In genomic region chr1:160101037-160101716, GRCh38 we compare ENCODE assay signal across 8 cellular contexts. TPM values are rescaled to one million over a fixed set of nuclear protein-coding genes. Genes with fewer than 3 reads are reported as not detected.
DNase-seq lines count a peak whose midpoint lies in the region; ATAC-seq and TF ChIP-seq lines count a peak whose summit lies in the region.

No MANE protein-coding gene starts in this region.

- no peaks in the 10 kb centered on the region for H3K27me3 ChIP-seq in Caco-2 (replicated peaks; ENCODE audit: control insufficient read depth, insufficient read depth, low read length)
- no peaks in the 10 kb centered on the region for H3K27me3 ChIP-seq in WERI-Rb-1 (ENCODE audit: insufficient read depth, low read depth, severe bottlenecking)

- H3K27ac ChIP-seq in WERI-Rb-1, result peak overlapping the region; percentile 22; the same call in 1 of the 2 replicates

- no peak for ATAC-seq in GM21515 (IDR thresholded peaks at IDR 0.05; ENCODE audit: unreplicated experiment)

- TF ChIP-seq CTCF in Caco-2 (IDR thresholded peaks at IDR 0.05; ENCODE audit: insufficient read depth in 1 of 2, low read depth in 1 of 2, low read length in 1 of 2, severe bottlenecking in 1 of 2, unreplicated experiment in 1 of 2), result peak; percentile 96
- peak; percentile 96 for TF ChIP-seq CTCF in HFFc6 (IDR thresholded peaks at IDR 0.05)
- peak; percentile 99 for TF ChIP-seq CTCF in WERI-Rb-1 (IDR thresholded peaks at IDR 0.05; ENCODE audit: low read depth, low read length)
- TF ChIP-seq CTCF in MCF 10A (IDR thresholded peaks at IDR 0.05; ENCODE audit: unreplicated experiment), result peak; percentile 99

- intact Hi-C loops in Caco-2 (cut with micrococcal nuclease; ENCODE audit: unreplicated experiment) (loop anchor here (1.0 to 2.0 kb wide), 8 partner anchors 24 to 316 kb away; no protein-coding TSS in a partner anchor), MCF 10A (cut with micrococcal nuclease) (loop anchor here (1.0 kb wide), 7 partner anchors 62 to 315 kb away; no protein-coding TSS in a partner anchor)

- H3K4me3 ChIP-seq in Caco-2 (ENCODE audit: low read depth, low read length) (no peak overlapping the region), WERI-Rb-1 (ENCODE audit: low read depth, low read length) (no peak overlapping the region)

- CTCF ChIA-PET in Caco-2 (lab: Charles Lee), result interaction anchor here (0.6 to 4.3 kb wide), 18 partner anchors 11 to 1524 kb away, joined by 3 to 37 read pairs (median 4); partner anchors contain the start of genes DCAF8 and KCNJ9
- CTCF ChIA-PET in MCF 10A (lab: Yijun Ruan, JAX), result interaction anchor here (0.6 to 13.2 kb wide), 68 partner anchors 10 to 1053 kb away, joined by 3 to 243 read pairs (median 5); partner anchors contain the start of genes CASQ1, DCAF8, KCNJ9 and PEA15

- H3K9me3 ChIP-seq in Caco-2, result no peaks in the 10 kb centered on the region
- no peaks in the 10 kb centered on the region for H3K9me3 ChIP-seq in WERI-Rb-1 (ENCODE audit: severe bottlenecking)

- no peaks in the 10 kb centered on the region for H3K9me3 Mint-ChIP-seq in Caco-2 (ENCODE audit: unreplicated experiment)
- no peaks in the 10 kb centered on the region for H3K9me3 Mint-ChIP-seq in HFFc6
- H3K9me3 Mint-ChIP-seq in MCF 10A (ENCODE audit: unreplicated experiment), result no peaks in the 10 kb centered on the region

- BruUV-seq in Caco-2 (replicated peaks; lab: Mats Ljungman, UMichigan) (no TSS peak), MCF 10A (replicated peaks; lab: Mats Ljungman, UMichigan) (no TSS peak)

- DNase-seq in Caco-2 (peak; percentile 83 to 86), HFFc6 (peak; percentile 63), NCI-H2227 treated with DMSO at 0.1 percent for 48 hours (lab: John Stamatoyannopoulos, UW) (peak; percentile 67), WERI-Rb-1 (peak; percentile 93), MCF 10A (ENCODE audit: unreplicated experiment) (peak; percentile 79), inferior parietal cortex (ENCODE audit: extremely low spot score) (peak; percentile 93)
- DNase-seq in stimulated activated CD4-positive, alpha-beta T cell treated with anti-CD3 and anti-CD28 coated beads, Interleukin-12 subunit alpha, Interleukin-12 subunit beta, amount 100 ng/mL, for 4 hours, result peak; percentile 71

- H3K4me1 Mint-ChIP-seq in Caco-2 (ENCODE audit: low read depth, unreplicated experiment) (peaks cover 26% of the 10 kb centered on the region), HFFc6 (ENCODE audit: low read depth) (peaks cover 49% of the 10 kb centered on the region), MCF 10A (ENCODE audit: insufficient read depth, unreplicated experiment) (peaks cover 30% of the 10 kb centered on the region)

- H3K36me3 Mint-ChIP-seq in Caco-2 (ENCODE audit: insufficient read depth, unreplicated experiment), result peaks cover 11% of the 10 kb centered on the region
- H3K36me3 Mint-ChIP-seq in HFFc6 (ENCODE audit: low read depth), result no peaks in the 10 kb centered on the region
- no peaks in the 10 kb centered on the region for H3K36me3 Mint-ChIP-seq in MCF 10A (ENCODE audit: insufficient read depth, unreplicated experiment)

- POLR2A ChIA-PET in Caco-2 (lab: Charles Lee), result interaction anchor here (0.6 to 1.6 kb wide), 3 partner anchors 24 to 161 kb away, joined by 5 to 7 read pairs (median 7); no protein-coding TSS in a partner anchor
- POLR2A ChIA-PET in MCF 10A (lab: Yijun Ruan, JAX), result interaction anchor here (0.6 to 2.9 kb wide), 14 partner anchors 9 to 242 kb away, joined by 3 to 15 read pairs (median 6); partner anchors contain the start of genes DCAF8 and PEX19

- no peaks in the 10 kb centered on the region for H3K36me3 ChIP-seq in Caco-2 (ENCODE audit: control insufficient read depth, insufficient read depth, low read length)
- no peaks in the 10 kb centered on the region for H3K36me3 ChIP-seq in WERI-Rb-1

- H3K27me3 Mint-ChIP-seq in Caco-2 (ENCODE audit: insufficient read depth, unreplicated experiment), result no peaks in the 10 kb centered on the region
- peaks cover 5% of the 10 kb centered on the region for H3K27me3 Mint-ChIP-seq in HFFc6 (ENCODE audit: insufficient read depth)
- H3K27me3 Mint-ChIP-seq in MCF 10A (ENCODE audit: insufficient read depth, unreplicated experiment), result no peaks in the 10 kb centered on the region

- H3K27ac Mint-ChIP-seq in Caco-2 (ENCODE audit: unreplicated experiment), result peak overlapping the region; percentile 94
- H3K27ac Mint-ChIP-seq in HFFc6, result peak overlapping the region; percentile 88
- H3K27ac Mint-ChIP-seq in MCF 10A (ENCODE audit: low read depth, unreplicated experiment), result no peak overlapping the region

- peaks cover 30% of the 10 kb centered on the region for H3K4me1 ChIP-seq in Caco-2

- H3K4me3 Mint-ChIP-seq in Caco-2 (ENCODE audit: unreplicated experiment) (peak overlapping the region; percentile 68), HFFc6 (peak overlapping the region; percentile 73), MCF 10A (ENCODE audit: unreplicated experiment) (no peak overlapping the region)

RNA-seq across cellular contexts. Expression of gene IGSF8, which starts 2.8 kb away (rescaled TPM):
- total RNA-seq in Caco-2 (2022) (15.4 and 16.0 TPM in 2 replicates), MCF 10A (2022) (13.8 and 19.7 TPM in 2 replicates)
- total RNA-seq in HFFc6 (2021; fragmentation: NEBNext Ultra II Directional; extraction: Animal tissue kit (Norgen Biotek cat#: 25700)), result 10 to 100 TPM in 5 of 6 experiments, 1 to 10 TPM in 1; 9.6 to 12.9 (median 11.2) TPM

RNA-seq across cellular contexts. Expression of gene ATP1A2, which starts 14.4 kb away (rescaled TPM):
- total RNA-seq in Caco-2 (2022), result 0.36 TPM in 1 of 2 replicates, not detected in the other
- under 1 TPM in 5 of 6 experiments, not detected in 1; 0.09 to 0.17 (median 0.14) TPM for total RNA-seq in HFFc6 (2021; fragmentation: NEBNext Ultra II Directional; extraction: Animal tissue kit (Norgen Biotek cat#: 25700))
- total RNA-seq in MCF 10A (2022), result 0.07 TPM in 1 of 2 replicates, not detected in the other

RNA-seq across cellular contexts. Expression of gene KCNJ9, which starts 19.8 kb away (rescaled TPM):
- total RNA-seq in Caco-2 (2022) (not detected in 2 replicates), MCF 10A (2022) (0.07 TPM in 1 of 2 replicates, not detected in the other)
- total RNA-seq in HFFc6 (2021; fragmentation: NEBNext Ultra II Directional; extraction: Animal tissue kit (Norgen Biotek cat#: 25700)), result not detected

RNA-seq across cellular contexts. Expression of gene KCNJ10, which starts 31.2 kb away (rescaled TPM):
- total RNA-seq in Caco-2 (2022) (0.58 and 0.68 TPM in 2 replicates), MCF 10A (2022) (not detected in 2 replicates)
- total RNA-seq in HFFc6 (2021; fragmentation: NEBNext Ultra II Directional; extraction: Animal tissue kit (Norgen Biotek cat#: 25700)), result not detected

RNA-seq across cellular contexts. Expression of gene ATP1A4, which starts 50.2 kb away (rescaled TPM):
- not detected in 2 replicates for total RNA-seq in Caco-2 (2022)
- not detected for total RNA-seq in HFFc6 (2021; fragmentation: NEBNext Ultra II Directional; extraction: Animal tissue kit (Norgen Biotek cat#: 25700))
- not detected in 2 replicates for total RNA-seq in MCF 10A (2022)
